ENCODE assay signal across 8 cellular contexts in the genomic region with DNA sequence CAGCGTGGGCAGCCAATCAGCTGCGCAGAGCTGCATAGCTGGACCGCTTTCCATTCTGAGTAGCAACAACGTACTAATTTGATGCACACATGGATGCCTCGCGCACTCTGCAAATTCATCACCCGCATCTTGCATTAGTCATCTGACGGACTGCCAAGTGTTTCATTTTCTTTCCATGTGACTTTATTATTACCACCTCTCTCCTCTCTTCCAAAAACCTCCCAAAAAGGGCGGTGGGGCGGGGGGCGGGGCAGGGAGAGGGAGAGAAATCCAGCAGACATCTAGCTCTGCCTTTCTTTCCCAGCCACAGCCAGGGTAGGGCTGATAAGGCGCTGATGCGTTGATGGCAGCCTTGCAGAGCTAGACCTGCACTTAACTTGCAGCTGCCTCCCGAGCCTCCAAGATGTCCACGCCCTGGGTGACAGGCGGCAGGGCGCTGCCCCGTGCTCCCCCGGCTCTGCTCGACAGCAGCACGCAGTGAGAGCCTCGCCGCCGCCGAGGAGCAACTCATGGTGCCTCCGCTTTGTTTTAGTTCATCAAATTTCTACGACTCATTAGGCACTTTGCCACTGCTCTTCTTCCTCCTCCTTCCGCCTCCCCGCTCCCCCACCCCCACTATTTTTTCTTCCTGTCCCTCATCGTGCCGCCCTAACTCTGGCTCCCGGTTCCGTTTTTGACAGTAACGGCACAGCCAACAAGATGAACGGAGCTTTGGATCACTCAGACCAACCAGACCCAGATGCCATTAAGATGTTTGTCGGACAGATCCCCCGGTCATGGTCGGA.
A peak's percentile ranks its signal among the peaks of the same experiment; 100 is the strongest.
DNase-seq lines count a peak whose midpoint lies in the region; ATAC-seq and TF ChIP-seq lines count a peak whose summit lies in the region.

No MANE protein-coding gene starts in this region.

- TF ChIP-seq CTCF in brain (conservative IDR thresholded peaks at IDR 0.05), result no peak

- H3K27me3 Mint-ChIP-seq in brain, result peaks cover 11% of the 10 kb centered on the region

- peak overlapping the region; percentile 89 to 98 (median 98) for H3K27ac Mint-ChIP-seq in brain

- H3K27ac ChIP-seq in skin epidermis, result peak overlapping the region; percentile 57 to 98 (median 88)

- peak overlapping the region; percentile 42 to 63 (median 55) for H3K4me3 ChIP-seq in skin epidermis

- H3K4me3 Mint-ChIP-seq in brain, result peak overlapping the region in 4 of 5 experiments; percentile 92 to 98 (median 94)

- H3K36me3 Mint-ChIP-seq in brain, result peaks cover 35% of the 10 kb centered on the region

- peak; percentile 24 for ATAC-seq in GM18517 (IDR thresholded peaks at IDR 0.05; ENCODE audit: unreplicated experiment)
- peak; percentile 20 for ATAC-seq in HG03520 (IDR thresholded peaks at IDR 0.05; ENCODE audit: unreplicated experiment)
- no peak for ATAC-seq in GM19463 (IDR thresholded peaks at IDR 0.05; ENCODE audit: unreplicated experiment)

- H3K9me3 Mint-ChIP-seq in brain, result peaks cover 0 to 19% (median 13%) of the 10 kb centered on the region in 5 experiments

- peaks cover 44% of the 10 kb centered on the region for H3K4me1 Mint-ChIP-seq in brain

- DNase-seq in T1000 (lab: John Stamatoyannopoulos, UW), result peak; percentile 94
- DNase-seq in iPS-NIHi7 (ENCODE audit: extremely low spot score), result peak; percentile 47
- DNase-seq in NCI-H2107 treated with DMSO at 0.1 percent for 48 hours (lab: John Stamatoyannopoulos, UW; ENCODE audit: unreplicated experiment), result no peak
